Comparison of ENCODE assay signal across 19 cellular contexts in the genomic region with DNA sequence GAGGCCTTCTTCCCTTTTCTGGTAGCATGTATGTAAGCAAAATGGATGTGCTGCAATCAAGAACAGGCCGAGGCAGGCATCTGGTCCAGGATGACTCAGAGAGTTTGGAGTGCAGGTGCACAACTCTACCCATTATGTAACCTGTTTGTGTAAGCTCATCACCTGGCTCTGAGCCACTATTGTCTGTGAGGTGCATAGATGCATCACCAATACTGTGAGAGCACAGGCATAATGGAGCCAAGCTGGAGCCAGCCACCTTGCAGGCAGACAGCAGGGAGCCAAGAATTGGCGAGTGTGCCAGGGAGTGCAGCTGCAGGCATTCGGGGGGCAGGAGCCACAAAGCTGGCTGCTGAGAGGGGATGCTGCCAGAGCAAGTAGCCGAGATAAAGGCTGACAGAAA.
DNase-seq lines count a peak whose midpoint lies in the region; ATAC-seq, FAIRE-seq and TF ChIP-seq lines count a peak whose summit lies in the region.
"Had no signal": no experiment of that assay in that cellular context is flagged by ENCODE, and none has a peak within 500 bp of the region (broad histone marks: within the 10 kb centered on the region; RNA-seq: fewer than 3 reads in every experiment).

No MANE protein-coding gene starts in this region.

- H3K27me3 Mint-ChIP-seq in brain: no peaks in the 10 kb centered on the region
- no peaks in the 10 kb centered on the region for H3K27me3 Mint-ChIP-seq in osteocyte (ENCODE audit: unreplicated experiment)
- no peaks in the 10 kb centered on the region for H3K27me3 Mint-ChIP-seq in endothelial cell (ENCODE audit: unreplicated experiment)
- H3K27me3 Mint-ChIP-seq: activated CD8-positive, alpha-beta memory T cell treated with anti-CD3 and anti-CD28 coated beads, Interleukin-2, amount 10 ng/mL, durations not matched to agents 7 days and 5 days; naive thymus-derived CD4-positive, alpha-beta T cell had no signal

- 70 to 82% (median 76%) methylated on average over 4 of the region's 4 CpGs for WGBS in small intestine, 3 donors

- H3K4me3 ChIP-seq in small intestine (ENCODE audit: low read depth in 1 of 2, low read length in 2 of 2): no peak overlapping the region
- H3K4me3 ChIP-seq: body of pancreas, lower lobe of right lung, thyroid gland had no signal

- H3K4me1 Mint-ChIP-seq in brain: peaks cover 4% of the 10 kb centered on the region
- peaks cover 6% of the 10 kb centered on the region for H3K4me1 Mint-ChIP-seq in osteocyte (ENCODE audit: unreplicated experiment)
- H3K4me1 Mint-ChIP-seq in endothelial cell (ENCODE audit: unreplicated experiment): no peaks in the 10 kb centered on the region
- H3K4me1 Mint-ChIP-seq: activated CD8-positive, alpha-beta memory T cell treated with anti-CD3 and anti-CD28 coated beads, Interleukin-2, amount 10 ng/mL, durations not matched to agents 7 days and 5 days; naive thymus-derived CD4-positive, alpha-beta T cell had no signal

- TF ChIP-seq CTCF in brain (conservative IDR thresholded peaks at IDR 0.05) (no peak), osteocyte (IDR thresholded peaks at IDR 0.05) (no peak), endothelial cell (IDR thresholded peaks at IDR 0.05; ENCODE audit: unreplicated experiment) (no peak)

- peak; percentile 61 for ATAC-seq in GM18868 (IDR thresholded peaks at IDR 0.05; ENCODE audit: unreplicated experiment)
- ATAC-seq: activated CD8-positive, alpha-beta memory T cell treated with anti-CD3 and anti-CD28 coated beads, Interleukin-2, amount 10 ng/mL, durations not matched to agents 7 days and 5 days; body of pancreas; lower lobe of right lung; naive thymus-derived CD4-positive, alpha-beta T cell; WTC11 had no signal

- no peaks in the 10 kb centered on the region for H3K36me3 Mint-ChIP-seq in brain
- no peaks in the 10 kb centered on the region for H3K36me3 Mint-ChIP-seq in osteocyte (ENCODE audit: unreplicated experiment)
- no peaks in the 10 kb centered on the region for H3K36me3 Mint-ChIP-seq in endothelial cell (ENCODE audit: low read depth, unreplicated experiment)
- H3K36me3 Mint-ChIP-seq: activated CD8-positive, alpha-beta memory T cell treated with anti-CD3 and anti-CD28 coated beads, Interleukin-2, amount 10 ng/mL, durations not matched to agents 7 days and 5 days; naive thymus-derived CD4-positive, alpha-beta T cell; WTC11 had no signal

- H3K4me3 Mint-ChIP-seq in brain (no peak overlapping the region), osteocyte (ENCODE audit: unreplicated experiment) (no peak overlapping the region), endothelial cell (ENCODE audit: unreplicated experiment) (no peak overlapping the region)
- H3K4me3 Mint-ChIP-seq: activated CD8-positive, alpha-beta memory T cell treated with anti-CD3 and anti-CD28 coated beads, Interleukin-2, amount 10 ng/mL, durations not matched to agents 7 days and 5 days; activated naive CD4-positive, alpha-beta T cell treated with anti-CD3 and anti-CD28 coated beads for 36 hours; naive thymus-derived CD4-positive, alpha-beta T cell; WTC11 had no signal

- H3K4me1 ChIP-seq in small intestine (ENCODE audit: control insufficient read depth in 2 of 2, insufficient read depth in 1 of 2, low read depth in 1 of 2, low read length in 1 of 2): no peaks in the 10 kb centered on the region
- H3K4me1 ChIP-seq: body of pancreas, lower lobe of right lung, thyroid gland had no signal

- DNase-seq in COLO668 (lab: John Stamatoyannopoulos, UW; ENCODE audit: unreplicated experiment): peak; percentile 75
- DNase-seq in NCI-H2171 (lab: John Stamatoyannopoulos, UW): peak; percentile 80
- no peak for DNase-seq in osteocyte (ENCODE audit: extremely low spot score, unreplicated experiment)
- no peak for DNase-seq in small intestine
- DNase-seq in endothelial cell (ENCODE audit: low spot score): no peak
- DNase-seq in retina: no peak
- DNase-seq: activated CD8-positive, alpha-beta memory T cell treated with anti-CD3 and anti-CD28 coated beads, Interleukin-2, amount 10 ng/mL, durations not matched to agents 7 days and 5 days; activated naive CD4-positive, alpha-beta T cell treated with anti-CD3 and anti-CD28 coated beads for 36 hours; body of pancreas; C1 segment of cervical spinal cord; lower lobe of right lung; MM.1S; naive thymus-derived CD4-positive, alpha-beta T cell; thyroid gland had no signal

- no peaks in the 10 kb centered on the region for H3K9me3 ChIP-seq in small intestine (ENCODE audit: control insufficient read depth, low read depth)
- H3K9me3 ChIP-seq: body of pancreas, lower lobe of right lung, thyroid gland had no signal

- FAIRE-seq in small intestine (lab: Jason Lieb, UNC): no peak
- FAIRE-seq: G401.6, GM19239 had no signal

- H3K27ac ChIP-seq in small intestine (ENCODE audit: low read depth in 1 of 2, low read length in 1 of 2): no peak overlapping the region
- H3K27ac ChIP-seq: body of pancreas, lower lobe of right lung, thyroid gland had no signal

- peak overlapping the region in 4 of 5 experiments; percentile 44 to 76 (median 56) for H3K27ac Mint-ChIP-seq in brain
- no peak overlapping the region for H3K27ac Mint-ChIP-seq in osteocyte (ENCODE audit: unreplicated experiment)
- no peak overlapping the region for H3K27ac Mint-ChIP-seq in endothelial cell (ENCODE audit: unreplicated experiment)
- H3K27ac Mint-ChIP-seq: activated CD8-positive, alpha-beta memory T cell treated with anti-CD3 and anti-CD28 coated beads, Interleukin-2, amount 10 ng/mL, durations not matched to agents 7 days and 5 days; activated naive CD4-positive, alpha-beta T cell treated with anti-CD3 and anti-CD28 coated beads for 36 hours; naive thymus-derived CD4-positive, alpha-beta T cell; WTC11 had no signal

- H3K9me3 Mint-ChIP-seq in brain (peaks cover 0 to 4% (median 2%) of the 10 kb centered on the region in 5 experiments), osteocyte (ENCODE audit: unreplicated experiment) (no peaks in the 10 kb centered on the region), endothelial cell (ENCODE audit: unreplicated experiment) (no peaks in the 10 kb centered on the region)
- H3K9me3 Mint-ChIP-seq: activated naive CD4-positive, alpha-beta T cell treated with anti-CD3 and anti-CD28 coated beads for 36 hours had no signal

- H3K27me3 ChIP-seq in small intestine (ENCODE audit: control insufficient read depth in 2 of 2, insufficient read depth in 2 of 2, low read length in 2 of 2): no peaks in the 10 kb centered on the region
- H3K27me3 ChIP-seq: body of pancreas, thyroid gland had no signal

- no peaks in the 10 kb centered on the region for H3K36me3 ChIP-seq in small intestine (ENCODE audit: control insufficient read depth in 2 of 2, insufficient read depth in 2 of 2, low read length in 2 of 2)
- H3K36me3 ChIP-seq: lower lobe of right lung, thyroid gland had no signal

Comparison
In these comparisons a context has a peak if more than half of its experiments do, and no peak if none do; other contexts are left out.
1. DNase-seq: peak in COLO668 (single experiment) and NCI-H2171 (single experiment); none in osteocyte (single experiment), small intestine (single experiment), endothelial cell (single experiment) and retina (single experiment).
2. H3K27ac Mint-ChIP-seq: peak in brain (4 of 5); none in osteocyte (single experiment) and endothelial cell (single experiment).